Comparison of ENCODE assay signal across 8 cellular contexts in genomic region chr11:61817471-61818202, GRCh38. TPM values are rescaled to one million over a fixed set of nuclear protein-coding genes. Genes with fewer than 3 reads are reported as not detected.
A peak's percentile ranks its signal among the peaks of the same experiment; 100 is the strongest.
DNase-seq lines count a peak whose midpoint lies in the region; ATAC-seq and TF ChIP-seq lines count a peak whose summit lies in the region.

No MANE protein-coding gene starts in this region.

- DNase-seq in AG09309 (ENCODE audit: low read depth) (no peak), cardiac fibroblast (ENCODE audit: low read depth in 2 of 2) (no peak), NCI-H146 (lab: John Stamatoyannopoulos, UW) (no peak), Ammon's horn (ENCODE audit: low spot score) (no peak)
- DNase-seq in naive thymus-derived CD8-positive, alpha-beta T cell, result no peak

- H3K9me3 ChIP-seq in HUES64 (ENCODE audit: insufficient read depth, low read depth, low read length), result no peaks in the 10 kb centered on the region

- peak overlapping the region; percentile 94; the same call in 1 of the 2 replicates for H3K9ac ChIP-seq in HUES64 (ENCODE audit: low read depth, low read length)

- 52% methylated on average over 6 of the region's 6 CpGs for WGBS in HUES64

- no peaks in the 10 kb centered on the region for H3K27me3 ChIP-seq in HUES64 (ENCODE audit: insufficient read depth, low read length)

- peaks cover 13% of the 10 kb centered on the region for H3K36me3 ChIP-seq in HUES64 (ENCODE audit: insufficient read depth, low read length)

- peak overlapping the region; percentile 94 for H3K27ac ChIP-seq in HUES64 (ENCODE audit: low read depth, low read length)

- no peaks in the 10 kb centered on the region for H3K9me3 Mint-ChIP-seq in naive thymus-derived CD8-positive, alpha-beta T cell

- peak overlapping the region in 1 of 10 donors; percentile 63 for H3K27ac Mint-ChIP-seq in naive thymus-derived CD8-positive, alpha-beta T cell

- H3K36me3 Mint-ChIP-seq in naive thymus-derived CD8-positive, alpha-beta T cell, result no peaks in the 10 kb centered on the region

- ATAC-seq in naive thymus-derived CD8-positive, alpha-beta T cell, result no peak
- ATAC-seq in HG03457 (IDR thresholded peaks at IDR 0.05; ENCODE audit: unreplicated experiment) (no peak), GM18498 (IDR thresholded peaks at IDR 0.05; ENCODE audit: unreplicated experiment) (no peak)

- peaks cover 11% of the 10 kb centered on the region for H3K4me1 ChIP-seq in HUES64 (ENCODE audit: insufficient read depth, low read length)

- H3K4me3 ChIP-seq in AG09309 (ENCODE audit: control insufficient read depth, low read depth, low read length) (peak overlapping the region; percentile 67), HUES64 (ENCODE audit: low read length) (peak overlapping the region; percentile 86), cardiac fibroblast (replicated peaks in 1 of 2; ENCODE audit: low read depth in 2 of 2, low read length in 2 of 2) (peak overlapping the region; percentile 84 to 87)

- H3K4me3 Mint-ChIP-seq in naive thymus-derived CD8-positive, alpha-beta T cell, result peak overlapping the region; percentile 63 to 97 (median 80)

- H3K27me3 Mint-ChIP-seq in naive thymus-derived CD8-positive, alpha-beta T cell, result peaks cover 4 to 32% (median 16%) of the 10 kb centered on the region in 5 donors

- TF ChIP-seq CTCF in AG09309 (IDR thresholded peaks at IDR 0.05; ENCODE audit: control insufficient read depth, insufficient read depth, low read depth, low read length, missing control alignments), result no peak
- TF ChIP-seq CTCF in cardiac fibroblast (IDR thresholded peaks at IDR 0.05; ENCODE audit: low read depth, low read length), result no peak

- POLR2A ChIA-PET in naive thymus-derived CD8-positive, alpha-beta T cell (lab: Charles Lee), result interaction anchor here (0.8 to 1.0 kb wide), 2 partner anchors 43 to 150 kb away, joined by 4 read pairs; partner anchors contain the start of gene FTH1

- peaks cover 12 to 22% (median 16%) of the 10 kb centered on the region in 4 donors for H3K4me1 Mint-ChIP-seq in naive thymus-derived CD8-positive, alpha-beta T cell

RNA-seq across cellular contexts. Expression of gene FADS1, which starts 0.8 kb away (rescaled TPM):
- polyA plus RNA-seq in HUES64 (2013, experiment 1 of 2), result 120 TPM
- 137 TPM for polyA plus RNA-seq in HUES64 (2013, experiment 2 of 2)
- under 1 TPM; 0.55 to 0.60 TPM for total RNA-seq in naive thymus-derived CD8-positive, alpha-beta T cell
- 1 to 10 TPM in 2 of 3 donors, not detected in 1; 1.7 to 4.7 TPM for polyA plus RNA-seq in naive thymus-derived CD8-positive, alpha-beta T cell

RNA-seq across cellular contexts. Expression of gene FADS2, which starts 10.5 kb away (rescaled TPM):
- 487 TPM for polyA plus RNA-seq in HUES64 (2013, experiment 1 of 2)
- polyA plus RNA-seq in HUES64 (2013, experiment 2 of 2), result 532 TPM
- total RNA-seq in naive thymus-derived CD8-positive, alpha-beta T cell, result not detected
- polyA plus RNA-seq in naive thymus-derived CD8-positive, alpha-beta T cell, result 1 to 10 TPM in 2 of 3 donors, under 1 TPM in 1; 0.06 to 9.6 (median 4.2) TPM

RNA-seq across cellular contexts. Expression of gene FEN1, which starts 24.9 kb away (rescaled TPM):
- 79.1 TPM for polyA plus RNA-seq in HUES64 (2013, experiment 1 of 2)
- 74.8 TPM for polyA plus RNA-seq in HUES64 (2013, experiment 2 of 2)
- total RNA-seq in naive thymus-derived CD8-positive, alpha-beta T cell, result 1 to 10 TPM; 8.3 to 8.6 TPM
- 10 to 100 TPM in 2 of 3 donors, 1 to 10 TPM in 1; 10.0 to 13.1 (median 10.2) TPM for polyA plus RNA-seq in naive thymus-derived CD8-positive, alpha-beta T cell

RNA-seq across cellular contexts. Expression of gene TMEM258, which starts 25.2 kb away (rescaled TPM):
- 242 TPM for polyA plus RNA-seq in HUES64 (2013, experiment 1 of 2)
- polyA plus RNA-seq in HUES64 (2013, experiment 2 of 2), result 247 TPM
- 10 to 100 TPM; 84.4 to 87.7 TPM for total RNA-seq in naive thymus-derived CD8-positive, alpha-beta T cell
- 100 to 1,000 TPM; 205 to 256 (median 225) TPM for polyA plus RNA-seq in naive thymus-derived CD8-positive, alpha-beta T cell
